Comparison of ENCODE assay signal across 3 cellular contexts in genomic region chr3:151887450-151888211, GRCh38. TPM values are rescaled to one million over a fixed set of nuclear protein-coding genes. Genes with fewer than 3 reads are reported as not detected.
"Had no signal": no experiment of that assay in that cellular context is flagged by ENCODE, and none has a peak within 500 bp of the region (broad histone marks: within the 10 kb centered on the region; RNA-seq: fewer than 3 reads in every experiment).

No MANE protein-coding gene starts in this region.

RNA-seq across cellular contexts. Expression of gene SUCNR1, which starts 14.2 kb away (rescaled TPM):
- total RNA-seq: HepG2, HT1080, IMR-90 had no signal
- polyA plus RNA-seq: IMR-90 had no signal
